Comparison of ENCODE assay signal across 9 cellular contexts in the genomic region with DNA sequence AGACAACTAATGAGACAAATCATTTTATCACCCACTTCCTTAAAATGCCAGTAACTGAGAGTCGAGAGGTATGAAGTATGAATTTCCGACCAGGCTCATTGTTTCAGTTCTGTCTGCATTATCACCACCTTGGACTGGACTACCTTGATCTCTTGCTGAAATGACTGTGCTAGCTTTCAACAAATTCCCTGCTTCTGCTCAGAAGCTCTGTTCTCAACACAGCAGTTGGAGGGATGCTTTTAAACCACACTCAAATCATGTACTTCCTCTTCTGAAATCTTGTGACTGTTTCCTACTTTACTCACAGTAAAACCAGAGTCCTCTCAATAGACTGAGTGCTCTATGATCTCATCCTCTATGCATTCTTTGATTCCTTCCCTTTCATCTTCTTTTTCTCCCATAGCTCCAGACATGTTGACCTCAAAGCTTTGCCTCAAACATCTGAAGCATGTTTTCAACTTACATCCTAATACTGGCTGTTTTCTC.
DNase-seq lines count a peak whose midpoint lies in the region; ATAC-seq and TF ChIP-seq lines count a peak whose summit lies in the region.
"Had no signal": no experiment of that assay in that cellular context is flagged by ENCODE, and none has a peak within 500 bp of the region (broad histone marks: within the 10 kb centered on the region; RNA-seq: fewer than 3 reads in every experiment).

No MANE protein-coding gene starts in this region.

- H3K4me3 ChIP-seq in AG10803 (ENCODE audit: low read length): no peak overlapping the region
- no peak overlapping the region for H3K4me3 ChIP-seq in fibroblast of villous mesenchyme (ENCODE audit: low read depth, low read length)

- DNase-seq in AG10803 (ENCODE audit: low read depth) (peak; percentile 58), fibroblast of villous mesenchyme (ENCODE audit: low read depth) (peak; percentile 8), activated gamma-delta T cell (lab: John Stamatoyannopoulos, UW) (no peak), UCSD-AML1 (lab: John Stamatoyannopoulos, UW; ENCODE audit: unreplicated experiment) (no peak), COLO668 (lab: John Stamatoyannopoulos, UW; ENCODE audit: unreplicated experiment) (no peak)
- no peak for DNase-seq in effector CD4-positive, alpha-beta T cell
- DNase-seq: PC-3 had no signal

- ATAC-seq in GM21367 (IDR thresholded peaks at IDR 0.05; ENCODE audit: unreplicated experiment) (peak; percentile 87), HG03520 (IDR thresholded peaks at IDR 0.05; ENCODE audit: unreplicated experiment) (peak; percentile 69)
- ATAC-seq: PC-3 had no signal

- TF ChIP-seq CTCF in AG10803 (conservative IDR thresholded peaks at IDR 0.05; ENCODE audit: low read length): no peak
- TF ChIP-seq CTCF in fibroblast of villous mesenchyme (IDR thresholded peaks at IDR 0.05; ENCODE audit: insufficient read depth, low read depth, low read length): no peak

Comparison
In these comparisons a context has a peak if more than half of its experiments do, and no peak if none do; other contexts are left out.
1. DNase-seq: peak in AG10803 (single experiment) and fibroblast of villous mesenchyme (single experiment); none in activated gamma-delta T cell (single experiment), effector CD4-positive, alpha-beta T cell (single experiment), UCSD-AML1 (single experiment) and COLO668 (single experiment).